Comparison of ENCODE assay signal across 8 cellular contexts in genomic region chr13:27533155-27533643, GRCh38.
DNase-seq lines count a peak whose midpoint lies in the region; ATAC-seq and TF ChIP-seq lines count a peak whose summit lies in the region.

No MANE protein-coding gene starts in this region.

- H3K4me2 ChIP-seq in SK-N-SH, result peak overlapping the region; percentile 73

- H3K9ac ChIP-seq in SK-N-SH, result no peak overlapping the region

- H3F3A ChIP-seq in SK-N-SH (replicated peaks; ENCODE audit: insufficient read depth), result no peaks in the 10 kb centered on the region

- peak overlapping the region; percentile 74; the same call in 1 of the 2 replicates for H2AFZ ChIP-seq in SK-N-SH (ENCODE audit: low read depth)

- POLR2A ChIA-PET in SK-N-SH (lab: Yijun Ruan, JAX), result interaction anchor here (0.6 kb wide), 1 partner anchor 218 kb away, joined by 3 read pairs; no protein-coding TSS in a partner anchor

- H3K27me3 ChIP-seq in SK-N-SH (ENCODE audit: insufficient read depth) (peaks cover 7% of the 10 kb centered on the region; the same call in 1 of the 2 replicates), ovary (no peaks in the 10 kb centered on the region)

- H3K27me3 Mint-ChIP-seq in CD14-positive monocyte (ENCODE audit: low read depth in 3 of 3), result peaks cover 1 to 7% (median 6%) of the 10 kb centered on the region in 3 donors
- H3K27me3 Mint-ChIP-seq in activated naive CD8-positive, alpha-beta T cell treated with anti-CD3 and anti-CD28 coated beads, Interleukin-2, amount 50 U/mL, for 24 hours, result no peaks in the 10 kb centered on the region

- no peaks in the 10 kb centered on the region for H3K79me2 ChIP-seq in SK-N-SH (ENCODE audit: insufficient read depth)

- TF ChIP-seq POLR2A in ovary (IDR thresholded peaks at IDR 0.05), result no peak

- H3K27ac ChIP-seq in SK-N-SH (ENCODE audit: low read depth in 2 of 2, low read length in 1 of 2), result no peak overlapping the region
- no peak overlapping the region for H3K27ac ChIP-seq in ovary

- peaks cover 0 to 8% (median 3%) of the 10 kb centered on the region in 7 donors for H3K9me3 Mint-ChIP-seq in CD14-positive monocyte
- H3K9me3 Mint-ChIP-seq in activated naive CD8-positive, alpha-beta T cell treated with anti-CD3 and anti-CD28 coated beads, Interleukin-2, amount 50 U/mL, for 24 hours, result no peaks in the 10 kb centered on the region

- peak overlapping the region; percentile 42 to 46 for H3K4me3 ChIP-seq in SK-N-SH (ENCODE audit: low read depth in 2 of 2, low read length in 1 of 2)
- no peak overlapping the region for H3K4me3 ChIP-seq in ovary

- TF ChIP-seq RAD21 in SK-N-SH (IDR thresholded peaks at IDR 0.05; ENCODE audit: low read length), result peak; percentile 82

- H4K20me1 ChIP-seq in SK-N-SH (ENCODE audit: insufficient read depth), result no peaks in the 10 kb centered on the region

- no peaks in the 10 kb centered on the region for H3K9me2 ChIP-seq in SK-N-SH

- peaks cover 6% of the 10 kb centered on the region for H3K4me1 Mint-ChIP-seq in CD14-positive monocyte
- H3K4me1 Mint-ChIP-seq in activated naive CD8-positive, alpha-beta T cell treated with anti-CD3 and anti-CD28 coated beads, Interleukin-2, amount 50 U/mL, for 24 hours, result peaks cover 10% of the 10 kb centered on the region

- peak; percentile 59 for ATAC-seq in activated naive CD8-positive, alpha-beta T cell treated with anti-CD3 and anti-CD28 coated beads, Interleukin-2, amount 50 U/mL, for 24 hours
- ATAC-seq in Right ventricle myocardium inferior, result peak; percentile 93

- CTCF ChIA-PET in SK-N-SH (lab: Yijun Ruan, JAX), result interaction anchor here (0.5 to 11.2 kb wide), 78 partner anchors 10 to 1125 kb away, joined by 3 to 207 read pairs (median 4); partner anchors contain the start of genes LNX2 and POLR1D

- H3K4me1 ChIP-seq in SK-N-SH (ENCODE audit: control insufficient read depth in 1 of 2, insufficient read depth in 2 of 2, low read depth in 1 of 2, low read length in 1 of 2) (peaks cover 0 to 3% of the 10 kb centered on the region in 2 experiments; a peak in 1 of 4 replicates), ovary (ENCODE audit: insufficient read depth) (no peaks in the 10 kb centered on the region)

- TF ChIP-seq EP300 in SK-N-SH (IDR thresholded peaks at IDR 0.05; ENCODE audit: borderline replicate concordance in 1 of 2, low read depth in 1 of 2, low read length in 1 of 2), result no peak
- TF ChIP-seq EP300 in ovary (IDR thresholded peaks at IDR 0.05), result no peak

- no peaks in the 10 kb centered on the region for H3K36me3 Mint-ChIP-seq in CD14-positive monocyte
- no peaks in the 10 kb centered on the region for H3K36me3 Mint-ChIP-seq in activated naive CD8-positive, alpha-beta T cell treated with anti-CD3 and anti-CD28 coated beads, Interleukin-2, amount 50 U/mL, for 24 hours (ENCODE audit: low read depth)

- DNase-seq in CD14-positive monocyte (ENCODE audit: low spot score) (peak; percentile 66), HuH-7 (ENCODE audit: low spot score) (peak; percentile 70), SK-N-SH (peak; percentile 85), Right ventricle myocardium inferior (ENCODE audit: missing footprints) (peak; percentile 91), ovary (peak; percentile 64 to 87 (median 82)), ureter (ENCODE audit: low spot score) (peak; percentile 85), NCI-H1105 treated with DMSO at 0.1 percent for 48 hours (lab: John Stamatoyannopoulos, UW) (no peak)
- peak; percentile 68 for DNase-seq in activated naive CD8-positive, alpha-beta T cell treated with anti-CD3 and anti-CD28 coated beads, Interleukin-2, amount 50 U/mL, for 24 hours

- peak overlapping the region in 2 of 7 donors; percentile 30 to 73 for H3K27ac Mint-ChIP-seq in CD14-positive monocyte
- H3K27ac Mint-ChIP-seq in activated naive CD8-positive, alpha-beta T cell treated with anti-CD3 and anti-CD28 coated beads, Interleukin-2, amount 50 U/mL, for 24 hours, result no peak overlapping the region

- no peaks in the 10 kb centered on the region for H3K9me3 ChIP-seq in SK-N-SH
- no peaks in the 10 kb centered on the region for H3K9me3 ChIP-seq in ovary

- H3K36me3 ChIP-seq in SK-N-SH (replicated peaks in 1 of 2; ENCODE audit: control insufficient read depth in 1 of 2, insufficient read depth in 2 of 2, low read length in 1 of 2), result no peaks in the 10 kb centered on the region
- H3K36me3 ChIP-seq in ovary, result no peaks in the 10 kb centered on the region

- whole genome bisulfite sequencing in SK-N-SH (ENCODE audit: low lambda C conversion rate), result 8% methylated on average over 10 of the region's 19 CpGs
- WGBS in ovary, 3 donors, result 10 to 14% (median 12%) methylated on average over 19 of the region's 19 CpGs

- H3K4me3 Mint-ChIP-seq in CD14-positive monocyte, result peak overlapping the region; percentile 72 to 85
- H3K4me3 Mint-ChIP-seq in activated naive CD8-positive, alpha-beta T cell treated with anti-CD3 and anti-CD28 coated beads, Interleukin-2, amount 50 U/mL, for 24 hours, result no peak overlapping the region

- intact Hi-C loops in CD14-positive monocyte (cut with micrococcal nuclease) (loop anchor here (5.0 to 10.0 kb wide), 3 partner anchors 141 to 292 kb away; no protein-coding TSS in a partner anchor), Right ventricle myocardium inferior (cut with DNase I) (loop anchor here (2.0 to 10.0 kb wide), 4 partner anchors 158 to 294 kb away; no protein-coding TSS in a partner anchor), ovary (cut with DNase I) (loop anchor here (5.0 to 10.0 kb wide), 3 partner anchors 289 to 294 kb away; no protein-coding TSS in a partner anchor)

- TF ChIP-seq CTCF in CD14-positive monocyte (IDR thresholded peaks at IDR 0.05) (peak; percentile 96), SK-N-SH (IDR thresholded peaks at IDR 0.05) (peak; percentile 93), ovary (IDR thresholded peaks at IDR 0.05) (peak; percentile 51 to 70 (median 60))

TF ChIP-seq in SK-N-SH, 30 proteins besides CTCF, POLR2A, EP300 and RAD21:
- TF ChIP-seq TAF1 (IDR thresholded peaks at IDR 0.05; ENCODE audit: borderline replicate concordance, low read depth, low read length) (no peak), IRF3 (IDR thresholded peaks at IDR 0.05; ENCODE audit: low read depth, low read length) (no peak), RFX5 (IDR thresholded peaks at IDR 0.05; ENCODE audit: low read length) (no peak), RCOR1 (IDR thresholded peaks at IDR 0.05; ENCODE audit: low read length) (peak; percentile 16; the same call in 1 of the 2 replicates), FOXM1 (IDR thresholded peaks at IDR 0.05; ENCODE audit: low read depth) (no peak), NFIC (IDR thresholded peaks at IDR 0.05; ENCODE audit: borderline replicate concordance) (no peak), POLR2AphosphoS5 (IDR thresholded peaks at IDR 0.05; ENCODE audit: low read depth, low read length) (no peak), SMC3 (IDR thresholded peaks at IDR 0.05; ENCODE audit: low read depth, low read length) (peak; percentile 99), CHD2 (IDR thresholded peaks at IDR 0.05; ENCODE audit: low read length, partially characterized antibody) (peak; percentile 11), ELF1 (IDR thresholded peaks at IDR 0.05) (no peak), EZH2phosphoT487 (IDR thresholded peaks at IDR 0.05; ENCODE audit: borderline replicate concordance, low read depth) (no peak), REST (IDR thresholded peaks at IDR 0.05; ENCODE audit: low read depth, low read length) (no peak), FOXJ3 (CRISPR knock-in tag; IDR thresholded peaks at IDR 0.05) (no peak)
